In genomic region chr2:16383411-16383810, GRCh38 we compare ENCODE assay signal across 8 cellular contexts.
"Had no signal": no experiment of that assay in that cellular context is flagged by ENCODE, and none has a peak within 500 bp of the region (broad histone marks: within the 10 kb centered on the region; RNA-seq: fewer than 3 reads in every experiment).

No MANE protein-coding gene starts in this region.

- DNase-seq: GM23248, GOT3, H7, H9, HCEC 1CT, HFFc6 had no signal

- H3K4me1 ChIP-seq: HAP-1 had no signal

- H3K36me3 ChIP-seq: HAP-1 had no signal

- H2AFZ ChIP-seq: GM23248, GM23338 had no signal

- H3K4me3 ChIP-seq: GM23248, GM23338, HAP-1 had no signal

- H3K9me3 ChIP-seq: HAP-1 had no signal
